In genomic region chr5:141637693-141638419, GRCh38 we compare ENCODE assay signal across 8 cellular contexts. TPM values are rescaled to one million over a fixed set of nuclear protein-coding genes. Genes with fewer than 3 reads are reported as not detected.
A peak's percentile ranks its signal among the peaks of the same experiment; 100 is the strongest.
DNase-seq lines count a peak whose midpoint lies in the region; ATAC-seq and TF ChIP-seq lines count a peak whose summit lies in the region.

No MANE protein-coding gene starts in this region.

- H3K27me3 ChIP-seq in tibial nerve = no peaks in the 10 kb centered on the region

- peaks cover 43% of the 10 kb centered on the region for H3K79me2 ChIP-seq in OCI-LY7 (ENCODE audit: insufficient read depth, low read depth, low read length)

- H3K9me3 ChIP-seq in OCI-LY7 (ENCODE audit: low read length) = no peaks in the 10 kb centered on the region
- no peaks in the 10 kb centered on the region for H3K9me3 ChIP-seq in tibial nerve

- H3K27me3 Mint-ChIP-seq in activated T-cell treated with anti-CD3 and anti-CD28 coated beads, Interleukin-2, amount 50 U/mL, for 24 hours = no peaks in the 10 kb centered on the region
- H3K27me3 Mint-ChIP-seq in naive thymus-derived CD8-positive, alpha-beta T cell = no peaks in the 10 kb centered on the region

- peaks cover 58% of the 10 kb centered on the region for H3K4me1 Mint-ChIP-seq in activated T-cell treated with anti-CD3 and anti-CD28 coated beads, Interleukin-2, amount 50 U/mL, for 24 hours (ENCODE audit: low read depth)
- H3K4me1 Mint-ChIP-seq in naive thymus-derived CD8-positive, alpha-beta T cell = peaks cover 21 to 48% (median 37%) of the 10 kb centered on the region in 4 donors

- no peak for TF ChIP-seq EP300 in tibial nerve (IDR thresholded peaks at IDR 0.05)

- ATAC-seq in HG02884 (IDR thresholded peaks at IDR 0.05; ENCODE audit: unreplicated experiment) = peak; percentile 26
- ATAC-seq in naive thymus-derived CD8-positive, alpha-beta T cell = peak; percentile 50 to 63

- intact Hi-C loops in OCI-LY7 (cut with micrococcal nuclease; ENCODE audit: unreplicated experiment) = loop anchor here (1.0 to 5.0 kb wide), 2 partner anchors 46 to 111 kb away; no protein-coding TSS in a partner anchor

- H3K27ac Mint-ChIP-seq in activated T-cell treated with anti-CD3 and anti-CD28 coated beads, Interleukin-2, amount 50 U/mL, for 24 hours = peak overlapping the region; percentile 97
- peak overlapping the region; percentile 19 to 96 (median 90) for H3K27ac Mint-ChIP-seq in naive thymus-derived CD8-positive, alpha-beta T cell

- peaks cover 86% of the 10 kb centered on the region for H3K36me3 Mint-ChIP-seq in activated T-cell treated with anti-CD3 and anti-CD28 coated beads, Interleukin-2, amount 50 U/mL, for 24 hours (ENCODE audit: low read depth)
- H3K36me3 Mint-ChIP-seq in naive thymus-derived CD8-positive, alpha-beta T cell = peaks cover 0 to 23% (median 2%) of the 10 kb centered on the region in 3 donors

- H3K4me2 ChIP-seq in OCI-LY7 (ENCODE audit: low read length) = peak overlapping the region; percentile 73

- WGBS in tibial nerve, 2 donors = 6 to 7% methylated on average over 41 to 45 of the region's 45 CpGs

- TF ChIP-seq POLR2A in tibial nerve (IDR thresholded peaks at IDR 0.05) = no peak

- no peaks in the 10 kb centered on the region for H3K9me3 Mint-ChIP-seq in activated T-cell treated with anti-CD3 and anti-CD28 coated beads, Interleukin-2, amount 50 U/mL, for 24 hours
- H3K9me3 Mint-ChIP-seq in naive thymus-derived CD8-positive, alpha-beta T cell = no peaks in the 10 kb centered on the region

- DNase-seq in GM03348 (ENCODE audit: low spot score) = peak; percentile 69
- DNase-seq in OCI-LY7 (ENCODE audit: low spot score) = peak; percentile 88
- peak; percentile 77 for DNase-seq in activated T-cell treated with anti-CD3 and anti-CD28 coated beads, Interleukin-2, amount 50 U/mL, for 24 hours
- peak; percentile 40 for DNase-seq in fibroblast of gingiva (ENCODE audit: low read depth)
- peak; percentile 43 to 84 (median 62) for DNase-seq in naive thymus-derived CD8-positive, alpha-beta T cell
- DNase-seq in tibial nerve (ENCODE audit: low spot score in 2 of 2) = peak in 1 of 2 donors; percentile 17
- no peak for DNase-seq in NCI-H187 (lab: John Stamatoyannopoulos, UW)

- H3K4me1 ChIP-seq in OCI-LY7 (ENCODE audit: insufficient read depth, low read length, poor library complexity, severe bottlenecking) (peaks cover 34% of the 10 kb centered on the region), tibial nerve (peaks cover 0 to 44% (median 23%) of the 10 kb centered on the region in 4 donors)

- no peaks in the 10 kb centered on the region for H3K9me2 ChIP-seq in OCI-LY7 (ENCODE audit: insufficient read depth, low read length)

- peak overlapping the region; percentile 93 for H3K4me3 Mint-ChIP-seq in activated T-cell treated with anti-CD3 and anti-CD28 coated beads, Interleukin-2, amount 50 U/mL, for 24 hours
- H3K4me3 Mint-ChIP-seq in naive thymus-derived CD8-positive, alpha-beta T cell = peak overlapping the region; percentile 82 to 97 (median 92)

- H2AFZ ChIP-seq in OCI-LY7 (ENCODE audit: low read length) = peak overlapping the region; percentile 43; the same call in 1 of the 2 replicates

- POLR2A ChIA-PET in OCI-LY7 (lab: Charles Lee) = interaction anchor here (0.6 to 8.6 kb wide), 10 partner anchors 9 to 975 kb away, joined by 3 to 101 read pairs (median 3); partner anchors contain the start of genes DIAPH1 and FCHSD1
- POLR2A ChIA-PET in naive thymus-derived CD8-positive, alpha-beta T cell (lab: Charles Lee) = interaction anchor here (0.5 to 6.8 kb wide), 16 partner anchors 10 to 331 kb away, joined by 3 to 107 read pairs (median 8); partner anchors contain the start of genes DELE1, DIAPH1, FCHSD1 and RNF14

- H4K20me1 ChIP-seq in OCI-LY7 (ENCODE audit: insufficient read depth, low read length) = peaks cover 5% of the 10 kb centered on the region

- H3K4me3 ChIP-seq in OCI-LY7 (ENCODE audit: low read depth, low read length, poor library complexity, severe bottlenecking) = peak overlapping the region; percentile 98
- H3K4me3 ChIP-seq in tibial nerve = peak overlapping the region; percentile 63 to 89 (median 75)

- H3K36me3 ChIP-seq in OCI-LY7 (ENCODE audit: insufficient read depth, low read length) (peaks cover 55% of the 10 kb centered on the region), tibial nerve (peaks cover 0 to 29% (median 0%) of the 10 kb centered on the region in 3 donors)

- H3K27ac ChIP-seq in OCI-LY7 (ENCODE audit: low read depth, low read length, poor library complexity, severe bottlenecking) (peak overlapping the region; percentile 59), tibial nerve (peak overlapping the region in 1 of 4 donors; percentile 80)

- BruUV-seq in OCI-LY7 (replicated peaks; lab: Mats Ljungman, UMichigan) = no TSS peak

- TF ChIP-seq CTCF in OCI-LY7 (conservative IDR thresholded peaks at IDR 0.05; ENCODE audit: low read length) (peak; percentile 77), tibial nerve (IDR thresholded peaks at IDR 0.05) (peak in 3 of 5 experiments; percentile 28 to 35 (median 32))

- CTCF ChIA-PET in OCI-LY7 (lab: Charles Lee; ENCODE audit: unreplicated experiment) = interaction anchor here (0.6 to 2.5 kb wide), 4 partner anchors 14 to 947 kb away, joined by 3 to 11 read pairs (median 5); partner anchors contain the start of genes DIAPH1 and FCHSD1

RNA-seq across cellular contexts. Expression of gene RELL2, which starts 1.1 kb away (rescaled TPM):
- 28.0 and 29.8 TPM in 2 replicates for total RNA-seq in OCI-LY7 (2014; rRNA removed; shearing (Covaris generic))
- total RNA-seq in OCI-LY7 (2022) = 37.9 and 43.1 TPM in 2 replicates
- 10 to 100 TPM; 22.3 to 23.9 TPM for total RNA-seq in naive thymus-derived CD8-positive, alpha-beta T cell
- polyA plus RNA-seq in naive thymus-derived CD8-positive, alpha-beta T cell = 1 to 10 TPM; 2.6 to 3.9 (median 3.4) TPM
- total RNA-seq in tibial nerve = 1 to 10 TPM; 2.0 to 8.7 (median 4.1) TPM

RNA-seq across cellular contexts. Expression of gene HDAC3, which starts 1.2 kb away (rescaled TPM):
- total RNA-seq in OCI-LY7 (2014; rRNA removed; shearing (Covaris generic)) = 78.8 and 85.4 TPM in 2 replicates
- 83.6 and 85.3 TPM in 2 replicates for total RNA-seq in OCI-LY7 (2022)
- 10 to 100 TPM; 71.1 to 81.6 TPM for total RNA-seq in naive thymus-derived CD8-positive, alpha-beta T cell
- 100 to 1,000 TPM in 1 of 3 donors, 10 to 100 TPM in 2; 85.7 to 100 (median 91.7) TPM for polyA plus RNA-seq in naive thymus-derived CD8-positive, alpha-beta T cell
- 10 to 100 TPM; 33.0 to 38.3 (median 36.5) TPM for total RNA-seq in tibial nerve

RNA-seq across cellular contexts. Expression of gene FCHSD1, which starts 13.4 kb away (rescaled TPM):
- 31.9 and 49.0 TPM in 2 replicates for total RNA-seq in OCI-LY7 (2014; rRNA removed; shearing (Covaris generic))
- total RNA-seq in OCI-LY7 (2022) = 55.3 and 60.8 TPM in 2 replicates
- total RNA-seq in naive thymus-derived CD8-positive, alpha-beta T cell = 100 to 1,000 TPM; 110 to 115 TPM
- 1 to 10 TPM; 8.8 to 9.4 (median 9.3) TPM for polyA plus RNA-seq in naive thymus-derived CD8-positive, alpha-beta T cell
- 10 to 100 TPM; 10.7 to 53.4 (median 34.5) TPM for total RNA-seq in tibial nerve

RNA-seq across cellular contexts. Expression of gene DIAPH1, which starts 19.1 kb away (rescaled TPM):
- total RNA-seq in OCI-LY7 (2014; rRNA removed; shearing (Covaris generic)) = 64.9 and 78.8 TPM in 2 replicates
- total RNA-seq in OCI-LY7 (2022) = 143 and 174 TPM in 2 replicates
- 100 to 1,000 TPM; 171 to 183 TPM for total RNA-seq in naive thymus-derived CD8-positive, alpha-beta T cell
- 100 to 1,000 TPM in 1 of 3 donors, 10 to 100 TPM in 2; 87.4 to 105 (median 92.9) TPM for polyA plus RNA-seq in naive thymus-derived CD8-positive, alpha-beta T cell
- total RNA-seq in tibial nerve = 100 to 1,000 TPM in 1 of 4 donors, 10 to 100 TPM in 3; 59.4 to 102 (median 64.0) TPM

RNA-seq across cellular contexts. Expression of gene ARAP3, which starts 44.2 kb away (rescaled TPM):
- total RNA-seq in OCI-LY7 (2014; rRNA removed; shearing (Covaris generic)) = not detected in 2 replicates
- total RNA-seq in OCI-LY7 (2022) (not detected in 2 replicates), tibial nerve (10 to 100 TPM in 2 of 4 donors, 1 to 10 TPM in 2; 4.4 to 11.8 (median 9.4) TPM)
- total RNA-seq in naive thymus-derived CD8-positive, alpha-beta T cell = 10 to 100 TPM; 38.2 to 41.4 TPM
- polyA plus RNA-seq in naive thymus-derived CD8-positive, alpha-beta T cell = not detected

Comparison
In these comparisons a context has a peak if more than half of its experiments do, and no peak if none do; other contexts are left out.
1. DNase-seq: peak in GM03348 (single experiment), OCI-LY7 (single experiment), activated T-cell treated with anti-CD3 and anti-CD28 coated beads, Interleukin-2, amount 50 U/mL, for 24 hours (single experiment), fibroblast of gingiva (single experiment) and naive thymus-derived CD8-positive, alpha-beta T cell (10 of 10); none in NCI-H187 (0 of 2).